In genomic region chr2:38947241-38948239, GRCh38 we compare ENCODE assay signal across 7 cellular contexts. TPM values are rescaled to one million over a fixed set of nuclear protein-coding genes. Genes with fewer than 3 reads are reported as not detected.
DNase-seq lines count a peak whose midpoint lies in the region; ATAC-seq, FAIRE-seq and TF ChIP-seq lines count a peak whose summit lies in the region.

No MANE protein-coding gene starts in this region.

- peak; percentile 73 for ATAC-seq in HG03196 (IDR thresholded peaks at IDR 0.05; ENCODE audit: unreplicated experiment)
- peak; percentile 48 to 69 for ATAC-seq in activated CD4-positive, CD25-positive, alpha-beta regulatory T cell treated with anti-CD3 and anti-CD28 coated beads, Interleukin-2, amount 50 U/mL, for 24 hours
- peak; percentile 100 for ATAC-seq in left lobe of liver

- DNase-seq in GM12892 (ENCODE audit: insufficient read length) (peak; percentile 38), NCI-H345 treated with DMSO at 0.1 percent for 48 hours (lab: John Stamatoyannopoulos, UW; ENCODE audit: unreplicated experiment) (peak; percentile 46), cerebellar cortex (ENCODE audit: low spot score) (peak; percentile 77), left lobe of liver (ENCODE audit: low spot score) (peak; percentile 76)
- DNase-seq in stimulated activated CD4-positive, alpha-beta T cell treated with anti-CD3 and anti-CD28 coated beads, TNF-alpha, amount 100 ng/mL, for 24 hours (ENCODE audit: low read depth in 3 of 3): peak; percentile 12 to 69 (median 47)

- TF ChIP-seq POLR2A in GM12892 (IDR thresholded peaks at IDR 0.05; ENCODE audit: low read depth, low read length): no peak

- FAIRE-seq in GM12892 (lab: Jason Lieb, UNC): peak; percentile 89

RNA-seq across cellular contexts. Expression of gene ARHGEF33, which starts 57.9 kb away (rescaled TPM):
- polyA plus RNA-seq in GM12892 (2012; ENCODE audit: missing spikeins): 0.06 TPM
- total RNA-seq in left lobe of liver: 0.10 TPM

Comparison
In these comparisons a context has a peak if more than half of its experiments do, and no peak if none do; other contexts are left out.
1. Peak in every context shown above with its lines: DNase-seq and ATAC-seq.